21 cellular contexts compared by ENCODE assay signal in genomic region chr19:1423445-1424181, GRCh38. TPM values are rescaled to one million over a fixed set of nuclear protein-coding genes. Genes with fewer than 3 reads are reported as not detected.
DNase-seq lines count a peak whose midpoint lies in the region; ATAC-seq and TF ChIP-seq lines count a peak whose summit lies in the region.
"Had no signal": no experiment of that assay in that cellular context is flagged by ENCODE, and none has a peak within 500 bp of the region (broad histone marks: within the 10 kb centered on the region; RNA-seq: fewer than 3 reads in every experiment).

No MANE protein-coding gene starts in this region.

- POLR2A ChIA-PET in RWPE1 (lab: Yijun Ruan, JAX; ENCODE audit: low non-redundant PET): interaction anchor here (0.5 kb wide), 1 partner anchor 12 kb away, joined by 4 read pairs; no protein-coding TSS in a partner anchor

- H3K27ac Mint-ChIP-seq in H9 (peak overlapping the region in 2 of 3 experiments; percentile 45 to 56; a peak in 1 of 7 replicates), glutamatergic neuron (ENCODE audit: unreplicated experiment) (peak overlapping the region; percentile 57)
- H3K27ac Mint-ChIP-seq: memory B cell had no signal

- H4K20me1 ChIP-seq in H9 (ENCODE audit: control insufficient read depth, insufficient read depth, insufficient read length): no peaks in the 10 kb centered on the region

- no peak overlapping the region for H3K9ac ChIP-seq in H9 (ENCODE audit: extremely low read depth, insufficient read length, low read length)
- peak overlapping the region; percentile 75 for H3K9ac ChIP-seq in neuronal stem cell (ENCODE audit: low read depth, low read length, poor library complexity)

- H3K4me3 Mint-ChIP-seq in H9 (no peak overlapping the region; a peak in 1 of 5 replicates), glutamatergic neuron (ENCODE audit: unreplicated experiment) (no peak overlapping the region)
- H3K4me3 Mint-ChIP-seq: memory B cell; naive thymus-derived CD8-positive, alpha-beta T cell had no signal

- H2AK5ac ChIP-seq in H9 (ENCODE audit: insufficient read length, low read length) (no peak overlapping the region), neuronal stem cell (ENCODE audit: low read depth, low read length) (no peak overlapping the region)

- no CpG with 5 or more reads among the region's 40 CpGs for WGBS in H9 (ENCODE audit: extremely low coverage, insufficient read length, low lambda C conversion rate)
- WGBS in neuronal stem cell (ENCODE audit: extremely low coverage in 2 of 2, insufficient read length in 2 of 2, insufficient replicate concordance in 1 of 2), 2 donors: no CpG with 5 or more reads among the region's 40 CpGs

- H3K79me2 ChIP-seq in H9 (ENCODE audit: insufficient read depth, low read length): peaks cover 3% of the 10 kb centered on the region; the same call in 1 of the 2 replicates

- no peak overlapping the region for H3K56ac ChIP-seq in H9 (ENCODE audit: insufficient read length, low read depth, low read length)

- peaks cover 0 to 20% of the 10 kb centered on the region in 2 experiments; a peak in 2 of 4 replicates for H3K4me1 Mint-ChIP-seq in H9
- peaks cover 30% of the 10 kb centered on the region for H3K4me1 Mint-ChIP-seq in glutamatergic neuron (ENCODE audit: low read depth, unreplicated experiment)
- H3K4me1 Mint-ChIP-seq: memory B cell had no signal

- no peak overlapping the region for H3K23ac ChIP-seq in H9 (ENCODE audit: insufficient read length, low read depth, low read length)
- H3K23ac ChIP-seq in neuronal stem cell (ENCODE audit: low read depth, low read length, poor library complexity): peak overlapping the region; percentile 86

- H3K18ac ChIP-seq in H9 (ENCODE audit: insufficient read length, low read depth, low read length): no peak overlapping the region
- peak overlapping the region; percentile 53 for H3K18ac ChIP-seq in neuronal stem cell (ENCODE audit: low read length)

- no peaks in the 10 kb centered on the region for H3K27me3 ChIP-seq in H9 (ENCODE audit: insufficient read depth, low read length)
- H3K27me3 ChIP-seq in neuronal stem cell (ENCODE audit: control insufficient read depth in 3 of 3, insufficient read depth in 3 of 3, low read depth in 1 of 3, low read length in 3 of 3): no peaks in the 10 kb centered on the region

- H2AFZ ChIP-seq in H9 (ENCODE audit: low read length) (no peak overlapping the region), neuronal stem cell (ENCODE audit: low read length) (no peak overlapping the region)

- H2BK15ac ChIP-seq in H9 (ENCODE audit: low read depth, low read length) (no peak overlapping the region), neuronal stem cell (ENCODE audit: low read length) (no peak overlapping the region)

- no peaks in the 10 kb centered on the region for H3K27me3 Mint-ChIP-seq in H9 (ENCODE audit: low read depth)
- peaks cover 9% of the 10 kb centered on the region for H3K27me3 Mint-ChIP-seq in glutamatergic neuron (ENCODE audit: unreplicated experiment)
- H3K27me3 Mint-ChIP-seq: CD4-positive, alpha-beta memory T cell; memory B cell; naive thymus-derived CD8-positive, alpha-beta T cell had no signal

- no peak overlapping the region for H2BK120ac ChIP-seq in H9 (ENCODE audit: low read depth, low read length, poor library complexity, severe bottlenecking)
- no peak overlapping the region for H2BK120ac ChIP-seq in neuronal stem cell (ENCODE audit: low read depth, low read length)

- no peaks in the 10 kb centered on the region for H3K9me3 ChIP-seq in H9 (ENCODE audit: control insufficient read depth, low read depth, low read length)
- H3K9me3 ChIP-seq in neuronal stem cell (replicated peaks in 1 of 2; ENCODE audit: control insufficient read depth in 2 of 2, insufficient read depth in 1 of 2, low read depth in 1 of 2, low read length in 2 of 2): no peaks in the 10 kb centered on the region
- H3K9me3 ChIP-seq: HAP-1 had no signal

- H3K36me3 Mint-ChIP-seq in H9 (ENCODE audit: insufficient read depth in 1 of 3, low read depth in 3 of 3) (peaks cover 25 to 82% (median 75%) of the 10 kb centered on the region in 3 experiments), glutamatergic neuron (ENCODE audit: unreplicated experiment) (peaks cover 3% of the 10 kb centered on the region)

- no peak overlapping the region for H3T11ph ChIP-seq in H9 (ENCODE audit: low read length)

- H3K4ac ChIP-seq in H9 (ENCODE audit: low read depth, low read length) (no peak overlapping the region), neuronal stem cell (ENCODE audit: low read length) (no peak overlapping the region)

- H3K23me2 ChIP-seq in H9 (ENCODE audit: insufficient read length, low read depth, low read length, poor library complexity, severe bottlenecking): peaks cover 6% of the 10 kb centered on the region

- no peak overlapping the region for H3K27ac ChIP-seq in H9 (ENCODE audit: insufficient read length, low read depth, low read length)
- peak overlapping the region; percentile 72 for H3K27ac ChIP-seq in RWPE1
- H3K27ac ChIP-seq in neuronal stem cell (replicated peaks; ENCODE audit: low read length): no peak overlapping the region

- TF ChIP-seq CTCF in H9 (conservative IDR thresholded peaks at IDR 0.05) (no peak), RWPE1 (conservative IDR thresholded peaks at IDR 0.05; ENCODE audit: low read depth) (no peak), glutamatergic neuron (IDR thresholded peaks at IDR 0.05; ENCODE audit: partially characterized antibody, unreplicated experiment) (no peak)

- H3K79me1 ChIP-seq in H9 (ENCODE audit: insufficient read depth, low read depth, low read length, poor library complexity, severe bottlenecking) (peaks cover 7% of the 10 kb centered on the region), neuronal stem cell (ENCODE audit: low read depth, low read length) (peaks cover 32% of the 10 kb centered on the region)

- H3K9me3 Mint-ChIP-seq in H9 (no peaks in the 10 kb centered on the region), glutamatergic neuron (ENCODE audit: unreplicated experiment) (peaks cover 9% of the 10 kb centered on the region)
- H3K9me3 Mint-ChIP-seq: memory B cell; naive thymus-derived CD8-positive, alpha-beta T cell had no signal

- no peak overlapping the region for H4K8ac ChIP-seq in H9 (replicated peaks; ENCODE audit: insufficient read length, low read depth, low read length)
- no peak overlapping the region for H4K8ac ChIP-seq in neuronal stem cell (ENCODE audit: low read depth, low read length)

- H4K5ac ChIP-seq in H9 (ENCODE audit: insufficient read length, low read depth, low read length): no peak overlapping the region

- H3K36me3 ChIP-seq in neuronal stem cell (replicated peaks in 1 of 2; ENCODE audit: control insufficient read depth in 2 of 2, insufficient read depth in 2 of 2, low read length in 2 of 2): peaks cover 46 to 90% of the 10 kb centered on the region in 2 donors

- H3K4me2 ChIP-seq in H9 (ENCODE audit: insufficient read depth, insufficient read length, low read length) (no peak overlapping the region), neuronal stem cell (ENCODE audit: insufficient read depth, low read length, poor library complexity, severe bottlenecking) (no peak overlapping the region)

- H4K91ac ChIP-seq in H9 (ENCODE audit: insufficient read length, low read depth, low read length): no peak overlapping the region
- H4K91ac ChIP-seq in neuronal stem cell (ENCODE audit: low read depth, low read length, poor library complexity): no peak overlapping the region

- H3K4me3 ChIP-seq in neuronal stem cell (ENCODE audit: low read length in 2 of 2): peak overlapping the region in 1 of 2 donors; percentile 49
- H3K4me3 ChIP-seq: HAP-1 had no signal

- ATAC-seq in HG02759 (IDR thresholded peaks at IDR 0.05; ENCODE audit: unreplicated experiment) (no peak), GM21381 (IDR thresholded peaks at IDR 0.05; ENCODE audit: unreplicated experiment) (no peak), HG03354 (IDR thresholded peaks at IDR 0.05; ENCODE audit: poor library complexity, severe bottlenecking, unreplicated experiment) (no peak)
- ATAC-seq: naive thymus-derived CD8-positive, alpha-beta T cell had no signal

- H3K14ac ChIP-seq in H9 (ENCODE audit: insufficient read depth, low read length): no peak overlapping the region; the same call in 1 of the 2 replicates
- H3K14ac ChIP-seq in neuronal stem cell (ENCODE audit: low read length): peak overlapping the region; percentile 66

- DNase-seq in H9 (no peak), RWPE1 (ENCODE audit: low spot score) (no peak), glutamatergic neuron (no peak), neuronal stem cell (ENCODE audit: low spot score) (no peak), NCI-H1436 treated with DMSO at 0.1 percent for 48 hours (lab: John Stamatoyannopoulos, UW) (no peak)
- DNase-seq: activated CD4-positive, alpha-beta T cell treated with anti-CD3 and anti-CD28 coated beads, Interleukin-2, amount 50 U/mL, for 48 hours; amygdala; caudate nucleus; CD4-positive, alpha-beta memory T cell; foreskin melanocyte; kidney; naive thymus-derived CD8-positive, alpha-beta T cell; NCI-H146; NCI-H774; OCI-M1; stimulated activated naive CD4-positive, alpha-beta T cell had no signal

- H3K4me1 ChIP-seq in H9 (ENCODE audit: insufficient read depth, low read length) (no peaks in the 10 kb centered on the region), neuronal stem cell (ENCODE audit: control insufficient read depth in 2 of 2, insufficient read depth in 1 of 2, low read depth in 1 of 2, low read length in 2 of 2) (peaks cover 12 to 25% of the 10 kb centered on the region in 2 donors)
- H3K4me1 ChIP-seq: HAP-1 had no signal

- CTCF ChIA-PET in RWPE1 (lab: Yijun Ruan, JAX): no interaction called here

- no peak overlapping the region for H2BK12ac ChIP-seq in H9 (ENCODE audit: insufficient read length, low read depth, low read length)
- no peak overlapping the region for H2BK12ac ChIP-seq in neuronal stem cell (ENCODE audit: low read length)

- H2BK20ac ChIP-seq in H9 (ENCODE audit: low read depth, low read length, poor library complexity, severe bottlenecking): no peak overlapping the region

- no peak overlapping the region for H2BK5ac ChIP-seq in H9 (ENCODE audit: insufficient read length, low read length)
- H2BK5ac ChIP-seq in neuronal stem cell (ENCODE audit: low read length): no peak overlapping the region

RNA-seq across cellular contexts. Expression of gene RPS15, which starts 14.6 kb away (rescaled TPM):
- total RNA-seq in H9 (2021) (1,628 and 1,677 TPM in 2 replicates), glutamatergic neuron (ENCODE audit: unreplicated experiment) (603 TPM)
- polyA plus RNA-seq in neuronal stem cell (2013, experiment 1 of 2): 3,965 TPM
- polyA plus RNA-seq in neuronal stem cell (2013, experiment 2 of 2): 3,732 TPM

RNA-seq across cellular contexts. Expression of gene DAZAP1, which starts 16.2 kb away (rescaled TPM):
- total RNA-seq in H9 (2021) (255 and 265 TPM in 2 replicates), glutamatergic neuron (ENCODE audit: unreplicated experiment) (135 TPM)
- polyA plus RNA-seq in neuronal stem cell (2013, experiment 1 of 2): 124 TPM
- 126 TPM for polyA plus RNA-seq in neuronal stem cell (2013, experiment 2 of 2)

RNA-seq across cellular contexts. Expression of gene GAMT, which starts 22.3 kb away (rescaled TPM):
- total RNA-seq in H9 (2021): 26.6 and 27.4 TPM in 2 replicates
- total RNA-seq in glutamatergic neuron (ENCODE audit: unreplicated experiment): 17.9 TPM
- polyA plus RNA-seq in neuronal stem cell (2013, experiment 1 of 2): 41.6 TPM
- polyA plus RNA-seq in neuronal stem cell (2013, experiment 2 of 2): 42.6 TPM

RNA-seq across cellular contexts. Expression of gene APC2, which starts 26.3 kb away (rescaled TPM):
- total RNA-seq in H9 (2021) (0.68 and 2.0 TPM in 2 replicates), glutamatergic neuron (ENCODE audit: unreplicated experiment) (371 TPM)
- 3.4 TPM for polyA plus RNA-seq in neuronal stem cell (2013, experiment 1 of 2)
- polyA plus RNA-seq in neuronal stem cell (2013, experiment 2 of 2): 3.9 TPM
- total RNA-seq: CD4-positive, alpha-beta memory T cell had no signal
- polyA plus RNA-seq: CD4-positive, alpha-beta memory T cell; naive thymus-derived CD8-positive, alpha-beta T cell had no signal

RNA-seq across cellular contexts. Expression of gene NDUFS7, which starts 39.9 kb away (rescaled TPM):
- 83.7 and 83.9 TPM in 2 replicates for total RNA-seq in H9 (2021)
- total RNA-seq in glutamatergic neuron (ENCODE audit: unreplicated experiment): 123 TPM
- 61.9 TPM for polyA plus RNA-seq in neuronal stem cell (2013, experiment 1 of 2)
- polyA plus RNA-seq in neuronal stem cell (2013, experiment 2 of 2): 60.2 TPM
